Comparison of ENCODE assay signal across 8 cellular contexts in the genomic region with DNA sequence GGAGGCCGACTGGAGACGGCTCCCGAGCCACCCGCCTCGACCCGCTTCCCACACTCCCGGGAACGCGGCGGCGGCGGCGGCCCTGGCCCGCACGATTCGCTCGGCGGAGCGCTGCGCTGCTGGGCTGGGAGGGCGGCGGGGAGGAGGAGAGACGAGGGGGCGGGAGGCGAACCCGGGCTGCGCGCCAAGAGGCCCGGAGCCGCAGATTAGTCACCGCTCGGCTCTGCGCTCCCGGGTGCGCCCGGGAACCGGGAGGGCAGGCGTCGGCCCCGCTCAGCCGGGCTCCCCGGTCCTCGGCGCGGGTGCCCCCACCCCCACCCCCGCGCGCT. TPM values are rescaled to one million over a fixed set of nuclear protein-coding genes. Genes with fewer than 3 reads are reported as not detected.
DNase-seq lines count a peak whose midpoint lies in the region; ATAC-seq and TF ChIP-seq lines count a peak whose summit lies in the region.

No MANE protein-coding gene starts in this region.

- H3K4me1 Mint-ChIP-seq in activated naive CD8-positive, alpha-beta T cell (ENCODE audit: low read depth), result peaks cover 13% of the 10 kb centered on the region

- H4K20me1 ChIP-seq in osteoblast (ENCODE audit: insufficient read depth, low read length), result no peaks in the 10 kb centered on the region

- H3K4me2 ChIP-seq in osteoblast (ENCODE audit: insufficient read depth, low read length), result peak overlapping the region; percentile 67

- H3K4me1 ChIP-seq in HAP-1 (peaks cover 46% of the 10 kb centered on the region), osteoblast (ENCODE audit: insufficient read depth, low read length) (peaks cover 12% of the 10 kb centered on the region)

- peak overlapping the region; percentile 63 for H3K27ac ChIP-seq in osteoblast (ENCODE audit: low read depth, low read length)

- in situ Hi-C loops in HAP-1 (cut with MboI; ENCODE audit: low sequenced_read_pairs), result loop anchor here (5.0 kb wide), 1 partner anchor 38 kb away; no protein-coding TSS in a partner anchor

- no peak overlapping the region for H2AFZ ChIP-seq in osteoblast (ENCODE audit: low read length)

- ATAC-seq in Right ventricle myocardium inferior (peak; percentile 82), HG03378 (IDR thresholded peaks at IDR 0.05; ENCODE audit: unreplicated experiment) (no peak), GM19455 (IDR thresholded peaks at IDR 0.05; ENCODE audit: unreplicated experiment) (no peak)

- H3K9me3 ChIP-seq in HAP-1, result no peaks in the 10 kb centered on the region
- no peaks in the 10 kb centered on the region for H3K9me3 ChIP-seq in osteoblast (ENCODE audit: low read depth, low read length)

- no peaks in the 10 kb centered on the region for H3K9me3 Mint-ChIP-seq in activated naive CD8-positive, alpha-beta T cell (ENCODE audit: low read depth)

- no peaks in the 10 kb centered on the region for H3K36me3 Mint-ChIP-seq in activated naive CD8-positive, alpha-beta T cell

- peak overlapping the region; percentile 53 for H3K4me3 Mint-ChIP-seq in activated naive CD8-positive, alpha-beta T cell

- no peak for TF ChIP-seq CTCF in osteoblast (IDR thresholded peaks at IDR 0.05; ENCODE audit: extremely low read depth, low read depth, low read length)

- no peaks in the 10 kb centered on the region for H3K79me2 ChIP-seq in osteoblast (ENCODE audit: insufficient read depth, low read length)

- no peaks in the 10 kb centered on the region for H3K27me3 ChIP-seq in HAP-1 (ENCODE audit: low read depth)
- H3K27me3 ChIP-seq in osteoblast (ENCODE audit: insufficient read depth, low read length), result peaks cover 26% of the 10 kb centered on the region

- intact Hi-C loops in Right ventricle myocardium inferior (cut with DNase I), result loop anchor here (2.0 kb wide), 1 partner anchor 44 kb away; no protein-coding TSS in a partner anchor

- H3K36me3 ChIP-seq in HAP-1 (replicated peaks) (no peaks in the 10 kb centered on the region), osteoblast (ENCODE audit: insufficient read depth, low read length) (no peaks in the 10 kb centered on the region)

- DNase-seq in AG08396 (ENCODE audit: low spot score) (peak; percentile 89), HAP-1 (ENCODE audit: low spot score in 2 of 2) (peak; percentile 52 to 82), RPMI7951 (ENCODE audit: low read depth) (peak; percentile 85), Right ventricle myocardium inferior (ENCODE audit: missing footprints) (peak; percentile 87), osteoblast (ENCODE audit: insufficient read length, low spot score, missing footprints) (peak; percentile 99)

- peak overlapping the region; percentile 35 for H3K4me3 ChIP-seq in HAP-1
- peak overlapping the region; percentile 71 for H3K4me3 ChIP-seq in osteoblast (ENCODE audit: insufficient read depth, low read length)

- no peaks in the 10 kb centered on the region for H3K27me3 Mint-ChIP-seq in activated naive CD8-positive, alpha-beta T cell

- no peak overlapping the region for H3K27ac Mint-ChIP-seq in activated naive CD8-positive, alpha-beta T cell

RNA-seq across cellular contexts. Expression of gene BCOR, which starts 11.2 kb away (rescaled TPM):
- 29.5 and 42.9 TPM in 2 replicates for total RNA-seq in RPMI7951 (2014; rRNA removed; shearing (Covaris generic))
- 16.9 TPM for total RNA-seq in Right ventricle myocardium inferior
- 14.7 and 14.8 TPM in 2 replicates for total RNA-seq in osteoblast
